15 cellular contexts compared by ENCODE assay signal in genomic region chr5:115028557-115028956, GRCh38.
A peak's percentile ranks its signal among the peaks of the same experiment; 100 is the strongest.
DNase-seq lines count a peak whose midpoint lies in the region; TF ChIP-seq lines count a peak whose summit lies in the region.
"Had no signal": no experiment of that assay in that cellular context is flagged by ENCODE, and none has a peak within 500 bp of the region (broad histone marks: within the 10 kb centered on the region; RNA-seq: fewer than 3 reads in every experiment).

No MANE protein-coding gene starts in this region.

- H3K4me3 Mint-ChIP-seq in endodermal cell, result no peak overlapping the region
- H3K4me3 Mint-ChIP-seq in activated CD4-positive, alpha-beta T cell treated with anti-CD3 and anti-CD28 coated beads, Interleukin-2, amount 10 ng/mL, durations not matched to agents 7 days and 5 days, result no peak overlapping the region
- H3K4me3 Mint-ChIP-seq: CD4-positive, CD25-positive, alpha-beta regulatory T cell; CD8-positive, alpha-beta memory T cell; HFFc6 had no signal

- peaks cover 3% of the 10 kb centered on the region for H3K27me3 Mint-ChIP-seq in endodermal cell (ENCODE audit: insufficient read depth)
- peaks cover under 1% of the 10 kb centered on the region for H3K27me3 Mint-ChIP-seq in activated CD4-positive, alpha-beta T cell treated with anti-CD3 and anti-CD28 coated beads, Interleukin-2, amount 10 ng/mL, durations not matched to agents 7 days and 5 days

- CTCF ChIA-PET in activated CD4-positive, alpha-beta T cell treated with anti-CD3 and anti-CD28 coated beads, Interleukin-2, amount 10 ng/mL, durations not matched to agents 7 days and 5 days (lab: Charles Lee), result no interaction called here

- H3K9ac ChIP-seq in HUES48 (ENCODE audit: low read depth, low read length) (no peak overlapping the region), endodermal cell (ENCODE audit: extremely low read depth, low read length, poor library complexity, severe bottlenecking) (no peak overlapping the region)

- H3K27ac Mint-ChIP-seq in endodermal cell, result no peak overlapping the region
- H3K27ac Mint-ChIP-seq in activated CD4-positive, alpha-beta T cell treated with anti-CD3 and anti-CD28 coated beads, Interleukin-2, amount 10 ng/mL, durations not matched to agents 7 days and 5 days, result no peak overlapping the region
- H3K27ac Mint-ChIP-seq: CD4-positive, CD25-positive, alpha-beta regulatory T cell; CD8-positive, alpha-beta memory T cell; HFFc6 had no signal

- H3K36me3 Mint-ChIP-seq in endodermal cell (ENCODE audit: low read depth), result peaks cover 2% of the 10 kb centered on the region
- no peaks in the 10 kb centered on the region for H3K36me3 Mint-ChIP-seq in activated CD4-positive, alpha-beta T cell treated with anti-CD3 and anti-CD28 coated beads, Interleukin-2, amount 10 ng/mL, durations not matched to agents 7 days and 5 days (ENCODE audit: low read depth)
- H3K36me3 Mint-ChIP-seq: CD4-positive, CD25-positive, alpha-beta regulatory T cell; CD8-positive, alpha-beta memory T cell had no signal

- peaks cover 9% of the 10 kb centered on the region; the same call in 1 of the 2 replicates for H3K4me1 ChIP-seq in HUES48 (ENCODE audit: control insufficient read depth, insufficient read depth, low read length)
- no peaks in the 10 kb centered on the region for H3K4me1 ChIP-seq in endodermal cell (ENCODE audit: control insufficient read depth, insufficient read depth, low read length)
- H3K4me1 ChIP-seq: BE2C had no signal

- 63 to 79% methylated on average over 4 of the region's 4 CpGs for WGBS in endodermal cell (ENCODE audit: insufficient coverage in 1 of 2, insufficient read length in 1 of 2), 2 experiments

- H3K9me3 Mint-ChIP-seq in endodermal cell, result peaks cover 19% of the 10 kb centered on the region
- H3K9me3 Mint-ChIP-seq in activated CD4-positive, alpha-beta T cell treated with anti-CD3 and anti-CD28 coated beads, Interleukin-2, amount 10 ng/mL, durations not matched to agents 7 days and 5 days, result no peaks in the 10 kb centered on the region

- H3K4me1 Mint-ChIP-seq in endodermal cell, result no peaks in the 10 kb centered on the region
- no peaks in the 10 kb centered on the region for H3K4me1 Mint-ChIP-seq in activated CD4-positive, alpha-beta T cell treated with anti-CD3 and anti-CD28 coated beads, Interleukin-2, amount 10 ng/mL, durations not matched to agents 7 days and 5 days
- H3K4me1 Mint-ChIP-seq: CD4-positive, CD25-positive, alpha-beta regulatory T cell; CD8-positive, alpha-beta memory T cell had no signal

- H3K36me3 ChIP-seq in HUES48 (ENCODE audit: control insufficient read depth, insufficient read depth, low read length) (no peaks in the 10 kb centered on the region; the same call in 1 of the 2 replicates), endodermal cell (ENCODE audit: control insufficient read depth, insufficient read depth, low read length) (no peaks in the 10 kb centered on the region), MG63 (no peaks in the 10 kb centered on the region)
- H3K36me3 ChIP-seq: BE2C had no signal

- no peak for TF ChIP-seq CTCF in endodermal cell (conservative IDR thresholded peaks at IDR 0.05)

- H3K4me3 ChIP-seq in HUES48 (ENCODE audit: low read depth, low read length), result no peak overlapping the region
- no peak overlapping the region for H3K4me3 ChIP-seq in endodermal cell (ENCODE audit: low read length)
- no peak overlapping the region for H3K4me3 ChIP-seq in MG63

- H3K27me3 ChIP-seq in HUES48 (ENCODE audit: control insufficient read depth, insufficient read depth, low read length), result no peaks in the 10 kb centered on the region
- no peaks in the 10 kb centered on the region for H3K27me3 ChIP-seq in endodermal cell (ENCODE audit: control insufficient read depth, insufficient read depth, low read length, poor library complexity, severe bottlenecking)
- H3K27me3 ChIP-seq in MG63, result peaks cover 7% of the 10 kb centered on the region; the same call in 1 of the 2 replicates

- H3K27ac ChIP-seq in HUES48 (ENCODE audit: low read depth, low read length), result peak overlapping the region; percentile 36
- no peak overlapping the region for H3K27ac ChIP-seq in endodermal cell (ENCODE audit: low read depth, low read length)

- H3K9me3 ChIP-seq in HUES48 (ENCODE audit: control insufficient read depth, insufficient read depth, low read length), result peaks cover 9% of the 10 kb centered on the region; the same call in 1 of the 2 replicates
- peaks cover 17% of the 10 kb centered on the region for H3K9me3 ChIP-seq in endodermal cell (ENCODE audit: control insufficient read depth, low read length)
- no peaks in the 10 kb centered on the region for H3K9me3 ChIP-seq in MG63
- H3K9me3 ChIP-seq: BE2C had no signal

- POLR2A ChIA-PET in activated CD4-positive, alpha-beta T cell treated with anti-CD3 and anti-CD28 coated beads, Interleukin-2, amount 10 ng/mL, durations not matched to agents 7 days and 5 days (lab: Charles Lee), result no interaction called here

- DNase-seq in endodermal cell (peak; percentile 55), iPS-NIHi11 (ENCODE audit: low spot score) (peak; percentile 15), MG63 (no peak), glomerular visceral epithelial cell (ENCODE audit: extremely low spot score) (no peak), NCI-H187 (lab: John Stamatoyannopoulos, UW) (no peak)
- no peak for DNase-seq in activated CD4-positive, alpha-beta T cell treated with anti-CD3 and anti-CD28 coated beads, Interleukin-2, amount 10 ng/mL, durations not matched to agents 7 days and 5 days
- DNase-seq: ACHN; BE2C; C1 segment of cervical spinal cord; CD4-positive, CD25-positive, alpha-beta regulatory T cell; CD8-positive, alpha-beta memory T cell; GF-D8; HFFc6; KG1 had no signal

Comparison
In these comparisons a context has a peak if more than half of its experiments do, and no peak if none do; other contexts are left out.
1. DNase-seq: peak in endodermal cell (single experiment) and iPS-NIHi11 (single experiment); none in activated CD4-positive, alpha-beta T cell treated with anti-CD3 and anti-CD28 coated beads, Interleukin-2, amount 10 ng/mL, durations not matched to agents 7 days and 5 days (single experiment), MG63 (single experiment), glomerular visceral epithelial cell (single experiment) and NCI-H187 (0 of 2).